ENCODE assay signal across 9 cellular contexts in genomic region chr3:52554026-52554755, GRCh38. TPM values are rescaled to one million over a fixed set of nuclear protein-coding genes. Genes with fewer than 3 reads are reported as not detected.
"Had no signal": no experiment of that assay in that cellular context is flagged by ENCODE, and none has a peak within 500 bp of the region (broad histone marks: within the 10 kb centered on the region; RNA-seq: fewer than 3 reads in every experiment).

No MANE protein-coding gene starts in this region.

- H3K4me3 ChIP-seq: esophagus squamous epithelium, lower lobe of right lung, smooth muscle cell had no signal

- H3K9me3 ChIP-seq: esophagus squamous epithelium, lower lobe of right lung had no signal

- H3K27ac ChIP-seq: esophagus squamous epithelium, lower lobe of right lung had no signal

- H3K27me3 ChIP-seq: esophagus squamous epithelium had no signal

- H3K4me1 ChIP-seq: lower lobe of right lung had no signal

- DNase-seq: activated CD4-positive, alpha-beta T cell treated with anti-CD3 and anti-CD28 coated beads, Interleukin-2, amount 50 U/mL, for 1 hour; activated effector memory CD4-positive, alpha-beta T cell treated with anti-CD3 and anti-CD28 coated beads, Interleukin-2, amount 50 U/mL, for 16 hours; esophagus squamous epithelium; glutamatergic neuron; immature natural killer cell; lower lobe of right lung; substantia nigra had no signal

RNA-seq across cellular contexts. Expression of gene STAB1, which starts 59.1 kb away (rescaled TPM):
- total RNA-seq: activated CD8-positive, alpha-beta memory T cell treated with anti-CD3 and anti-CD28 coated beads for 36 hours had no signal
